22 cellular contexts compared by ENCODE assay signal in genomic region chr2:225678792-225679191, GRCh38.
"Had no signal": no experiment of that assay in that cellular context is flagged by ENCODE, and none has a peak within 500 bp of the region (broad histone marks: within the 10 kb centered on the region; RNA-seq: fewer than 3 reads in every experiment).

No MANE protein-coding gene starts in this region.

- H3K27me3 ChIP-seq: dorsolateral prefrontal cortex, esophagus muscularis mucosa, gastrocnemius medialis, left lung had no signal

- FAIRE-seq: colon, endothelial cell of umbilical vein, islet of Langerhans, keratinocyte had no signal

- ATAC-seq: gastrocnemius medialis, heart right ventricle, left cardiac atrium, left lung, left ventricle myocardium superior, lower lobe of right lung had no signal

- H3K4me3 ChIP-seq: coronary artery, dorsolateral prefrontal cortex, esophagus muscularis mucosa, gastrocnemius medialis, heart right ventricle, left lung, lower lobe of right lung had no signal

- DNase-seq: dermis blood vessel endothelial cell; dorsolateral prefrontal cortex; effector CD4-positive, alpha-beta T cell; effector memory CD4-positive, alpha-beta T cell; foreskin fibroblast; foreskin melanocyte; gastrocnemius medialis; glutamatergic neuron; head of caudate nucleus; heart right ventricle; hippocampal formation; left cardiac atrium; left lung; left ventricle myocardium superior; lower lobe of right lung; mesenchymal stem cell had no signal

- H3K9me3 ChIP-seq: esophagus muscularis mucosa, gastrocnemius medialis, heart right ventricle, left lung, lower lobe of right lung had no signal

- H3K4me1 ChIP-seq: gastrocnemius medialis, heart right ventricle, left lung, lower lobe of right lung had no signal

- H3K27ac ChIP-seq: coronary artery, dorsolateral prefrontal cortex, esophagus muscularis mucosa, gastrocnemius medialis, heart right ventricle, left lung, lower lobe of right lung had no signal

- H3K36me3 ChIP-seq: esophagus muscularis mucosa, gastrocnemius medialis, heart right ventricle, left lung, lower lobe of right lung had no signal
